Comparison of ENCODE assay signal across 1 cellular context in the genomic region with DNA sequence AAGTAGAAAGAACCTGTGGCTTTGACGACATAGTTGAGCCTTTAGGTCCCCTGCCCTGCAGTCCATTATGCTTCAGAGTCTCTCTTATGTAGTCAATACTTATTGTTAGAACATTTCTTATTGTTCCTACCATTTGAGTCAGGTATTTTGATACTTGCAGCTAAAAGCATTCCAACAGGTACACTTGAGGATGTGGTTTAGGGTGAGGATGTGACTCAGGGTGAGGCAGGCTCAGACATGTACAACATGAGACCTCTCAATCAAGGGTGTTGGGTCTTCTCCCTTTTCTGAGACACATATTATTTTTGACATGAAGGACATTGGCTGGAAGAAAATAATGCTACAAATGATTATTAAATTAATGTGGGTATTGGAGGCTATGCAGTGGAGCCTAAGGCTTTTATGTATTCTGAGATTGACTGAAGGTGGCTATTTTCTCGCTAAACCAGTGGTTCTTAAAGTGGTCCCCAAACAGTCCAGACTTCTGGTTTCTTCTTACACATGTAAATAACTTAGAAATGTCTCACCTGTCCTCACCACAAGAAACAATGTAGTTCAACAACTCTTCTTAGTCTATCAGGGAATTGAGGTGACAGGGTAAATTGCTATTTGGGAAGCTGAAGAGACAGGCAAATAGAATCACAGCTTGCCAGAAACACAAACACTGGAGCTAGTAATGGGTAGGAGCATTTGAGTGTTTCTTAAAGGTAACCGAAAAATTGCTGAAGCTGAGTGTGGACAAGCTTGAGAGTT.
TF ChIP-seq lines count a peak whose summit lies in the region.

No MANE protein-coding gene starts in this region.

TF ChIP-seq in HCT116, 20 proteins besides CTCF, POLR2A, EP300 and RAD21:
- TF ChIP-seq ZFX (IDR thresholded peaks at IDR 0.05) (no peak), EZH2phosphoT487 (IDR thresholded peaks at IDR 0.05; ENCODE audit: borderline replicate concordance) (no peak), TCF7L2 (IDR thresholded peaks at IDR 0.05; ENCODE audit: borderline replicate concordance, extremely low read depth, insufficient read depth, insufficient read length) (no peak), POLR2AphosphoS5 (IDR thresholded peaks at IDR 0.05; ENCODE audit: low read depth, low read length) (no peak; the same call in 1 of the 2 replicates), CEBPB (IDR thresholded peaks at IDR 0.05; ENCODE audit: low read depth) (peak; percentile 9; the same call in 1 of the 2 replicates), FOSL1 (IDR thresholded peaks at IDR 0.05; ENCODE audit: low read depth) (peak; percentile 70), EZH2 (IDR thresholded peaks at IDR 0.05) (no peak), JUND (IDR thresholded peaks at IDR 0.05) (peak; percentile 76), ELF1 (IDR thresholded peaks at IDR 0.05; ENCODE audit: borderline replicate concordance, low read depth) (no peak), SIN3A (IDR thresholded peaks at IDR 0.05; ENCODE audit: low read depth) (no peak), SRF (IDR thresholded peaks at IDR 0.05; ENCODE audit: low read depth) (no peak; the same call in 1 of the 2 replicates), MAX (IDR thresholded peaks at IDR 0.05) (no peak), CBX3 (IDR thresholded peaks at IDR 0.05; ENCODE audit: low read depth) (peak; percentile 24; the same call in 1 of the 2 replicates), YY1 (IDR thresholded peaks at IDR 0.05; ENCODE audit: extremely low read depth, insufficient replicate concordance, low read depth, low read length) (no peak), ZNF274 (IDR thresholded peaks at IDR 0.05; ENCODE audit: low read depth, low read length) (no peak), SP1 (IDR thresholded peaks at IDR 0.05; ENCODE audit: low read depth) (peak; percentile 80), EGR1 (IDR thresholded peaks at IDR 0.05; ENCODE audit: low read depth) (no peak)
- TF ChIP-seq, protein P1, sequence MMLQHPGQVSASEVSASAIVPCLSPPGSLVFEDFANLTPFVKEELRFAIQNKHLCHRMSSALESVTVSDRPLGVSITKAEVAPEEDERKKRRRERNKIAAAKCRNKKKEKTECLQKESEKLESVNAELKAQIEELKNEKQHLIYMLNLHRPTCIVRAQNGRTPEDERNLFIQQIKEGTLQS (IDR thresholded peaks at IDR 0.05), result no peak
- TF ChIP-seq, protein P2, sequence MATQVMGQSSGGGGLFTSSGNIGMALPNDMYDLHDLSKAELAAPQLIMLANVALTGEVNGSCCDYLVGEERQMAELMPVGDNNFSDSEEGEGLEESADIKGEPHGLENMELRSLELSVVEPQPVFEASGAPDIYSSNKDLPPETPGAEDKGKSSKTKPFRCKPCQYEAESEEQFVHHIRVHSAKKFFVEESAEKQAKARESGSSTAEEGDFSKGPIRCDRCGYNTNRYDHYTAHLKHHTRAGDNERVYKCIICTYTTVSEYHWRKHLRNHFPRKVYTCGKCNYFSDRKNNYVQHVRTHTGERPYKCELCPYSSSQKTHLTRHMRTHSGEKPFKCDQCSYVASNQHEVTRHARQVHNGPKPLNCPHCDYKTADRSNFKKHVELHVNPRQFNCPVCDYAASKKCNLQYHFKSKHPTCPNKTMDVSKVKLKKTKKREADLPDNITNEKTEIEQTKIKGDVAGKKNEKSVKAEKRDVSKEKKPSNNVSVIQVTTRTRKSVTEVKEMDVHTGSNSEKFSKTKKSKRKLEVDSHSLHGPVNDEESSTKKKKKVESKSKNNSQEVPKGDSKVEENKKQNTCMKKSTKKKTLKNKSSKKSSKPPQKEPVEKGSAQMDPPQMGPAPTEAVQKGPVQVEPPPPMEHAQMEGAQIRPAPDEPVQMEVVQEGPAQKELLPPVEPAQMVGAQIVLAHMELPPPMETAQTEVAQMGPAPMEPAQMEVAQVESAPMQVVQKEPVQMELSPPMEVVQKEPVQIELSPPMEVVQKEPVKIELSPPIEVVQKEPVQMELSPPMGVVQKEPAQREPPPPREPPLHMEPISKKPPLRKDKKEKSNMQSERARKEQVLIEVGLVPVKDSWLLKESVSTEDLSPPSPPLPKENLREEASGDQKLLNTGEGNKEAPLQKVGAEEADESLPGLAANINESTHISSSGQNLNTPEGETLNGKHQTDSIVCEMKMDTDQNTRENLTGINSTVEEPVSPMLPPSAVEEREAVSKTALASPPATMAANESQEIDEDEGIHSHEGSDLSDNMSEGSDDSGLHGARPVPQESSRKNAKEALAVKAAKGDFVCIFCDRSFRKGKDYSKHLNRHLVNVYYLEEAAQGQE (IDR thresholded peaks at IDR 0.05; ENCODE audit: low read depth), result no peak
- TF ChIP-seq, protein P3, sequence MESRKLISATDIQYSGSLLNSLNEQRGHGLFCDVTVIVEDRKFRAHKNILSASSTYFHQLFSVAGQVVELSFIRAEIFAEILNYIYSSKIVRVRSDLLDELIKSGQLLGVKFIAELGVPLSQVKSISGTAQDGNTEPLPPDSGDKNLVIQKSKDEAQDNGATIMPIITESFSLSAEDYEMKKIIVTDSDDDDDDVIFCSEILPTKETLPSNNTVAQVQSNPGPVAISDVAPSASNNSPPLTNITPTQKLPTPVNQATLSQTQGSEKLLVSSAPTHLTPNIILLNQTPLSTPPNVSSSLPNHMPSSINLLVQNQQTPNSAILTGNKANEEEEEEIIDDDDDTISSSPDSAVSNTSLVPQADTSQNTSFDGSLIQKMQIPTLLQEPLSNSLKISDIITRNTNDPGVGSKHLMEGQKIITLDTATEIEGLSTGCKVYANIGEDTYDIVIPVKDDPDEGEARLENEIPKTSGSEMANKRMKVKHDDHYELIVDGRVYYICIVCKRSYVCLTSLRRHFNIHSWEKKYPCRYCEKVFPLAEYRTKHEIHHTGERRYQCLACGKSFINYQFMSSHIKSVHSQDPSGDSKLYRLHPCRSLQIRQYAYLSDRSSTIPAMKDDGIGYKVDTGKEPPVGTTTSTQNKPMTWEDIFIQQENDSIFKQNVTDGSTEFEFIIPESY (IDR thresholded peaks at IDR 0.05; ENCODE audit: extremely low read depth, insufficient replicate concordance, low read length), result no peak
TF ChIP-seq in HCT116: peak in this region for 5.
